ENCODE assay signal across 1 cellular context in genomic region chr3:129936757-129937156, GRCh38.
TF ChIP-seq lines count a peak whose summit lies in the region.

No MANE protein-coding gene starts in this region.

TF ChIP-seq in HepG2, 621 proteins besides CTCF, POLR2A, EP300 and RAD21 (continued from another document and continues in another):
- TF ChIP-seq ZNF362 (CRISPR knock-in tag; IDR thresholded peaks at IDR 0.05; ENCODE audit: borderline replicate concordance) (no peak), HIC2 (CRISPR knock-in tag; IDR thresholded peaks at IDR 0.05; ENCODE audit: low read depth) (no peak), ZNF724P (CRISPR knock-in tag; IDR thresholded peaks at IDR 0.05; ENCODE audit: borderline replicate concordance) (no peak), ZNF33B (CRISPR knock-in tag; IDR thresholded peaks at IDR 0.05) (no peak; the same call in 1 of the 2 replicates), TFE3 (CRISPR knock-in tag; IDR thresholded peaks at IDR 0.05) (peak; percentile 67; the same call in 1 of the 2 replicates), ZBTB20 (CRISPR knock-in tag; IDR thresholded peaks at IDR 0.05; ENCODE audit: borderline replicate concordance, low read depth) (no peak), HMGA1 (CRISPR knock-in tag; conservative IDR thresholded peaks at IDR 0.05) (no peak), MXD4 (CRISPR knock-in tag; IDR thresholded peaks at IDR 0.05) (no peak), MTF2 (CRISPR knock-in tag; IDR thresholded peaks at IDR 0.05; ENCODE audit: borderline replicate concordance) (no peak), MLX (CRISPR knock-in tag; IDR thresholded peaks at IDR 0.05) (no peak), MAFF (IDR thresholded peaks at IDR 0.05; ENCODE audit: low read depth, low read length) (no peak), SOX5 (CRISPR knock-in tag; IDR thresholded peaks at IDR 0.05; ENCODE audit: borderline replicate concordance) (0 out of 2 replicates have a peak, but pooled peaks have one; percentile 19), TFAP4 (IDR thresholded peaks at IDR 0.05; ENCODE audit: borderline replicate concordance, low read depth) (peak; percentile 72; the same call in 1 of the 2 replicates), IRF1 (CRISPR knock-in tag; IDR thresholded peaks at IDR 0.05; ENCODE audit: low read depth) (no peak), RARA (CRISPR knock-in tag; IDR thresholded peaks at IDR 0.05) (0 out of 2 replicates have a peak, but pooled peaks have one; percentile 12), ISL2 (CRISPR knock-in tag; IDR thresholded peaks at IDR 0.05) (no peak), PRMT3 (CRISPR knock-in tag; IDR thresholded peaks at IDR 0.05; ENCODE audit: borderline replicate concordance, low read depth) (no peak), ZBTB8A (CRISPR knock-in tag; IDR thresholded peaks at IDR 0.05; ENCODE audit: borderline replicate concordance, low read depth) (no peak), SIX4 (CRISPR knock-in tag; IDR thresholded peaks at IDR 0.05) (no peak), TOPORS (CRISPR knock-in tag; IDR thresholded peaks at IDR 0.05) (no peak), FOXO1 (CRISPR knock-in tag; IDR thresholded peaks at IDR 0.05) (no peak), MXI1 (IDR thresholded peaks at IDR 0.05; ENCODE audit: borderline replicate concordance, low read depth, low read length) (no peak), CENPBD1 (CRISPR knock-in tag; IDR thresholded peaks at IDR 0.05; ENCODE audit: borderline replicate concordance, low read depth) (no peak), RORA (CRISPR knock-in tag; IDR thresholded peaks at IDR 0.05) (no peak), NR2F6 (IDR thresholded peaks at IDR 0.05) (no peak), NR2F6 (CRISPR knock-in tag; IDR thresholded peaks at IDR 0.05) (no peak), DRAP1 (CRISPR knock-in tag; IDR thresholded peaks at IDR 0.05) (peak; percentile 83), NFYB (CRISPR knock-in tag; IDR thresholded peaks at IDR 0.05) (peak; percentile 87), MXD1 (CRISPR knock-in tag; IDR thresholded peaks at IDR 0.05) (no peak), ZNF12 (CRISPR knock-in tag; IDR thresholded peaks at IDR 0.05) (0 out of 2 replicates have a peak, but pooled peaks have one; percentile 29), GABPB1 (CRISPR knock-in tag; IDR thresholded peaks at IDR 0.05) (no peak), CEBPZ (IDR thresholded peaks at IDR 0.05; ENCODE audit: low read length) (no peak), MTF1 (CRISPR knock-in tag; IDR thresholded peaks at IDR 0.05) (no peak), ZNF232 (CRISPR knock-in tag; IDR thresholded peaks at IDR 0.05; ENCODE audit: borderline replicate concordance) (0 out of 2 replicates have a peak, but pooled peaks have one; percentile 25), ERF (CRISPR knock-in tag; IDR thresholded peaks at IDR 0.05) (no peak; the same call in 1 of the 2 replicates), ZNF34 (CRISPR knock-in tag; IDR thresholded peaks at IDR 0.05; ENCODE audit: borderline replicate concordance) (no peak), FOXA3 (CRISPR knock-in tag; IDR thresholded peaks at IDR 0.05) (0 out of 2 replicates have a peak, but pooled peaks have one; percentile 7), ZNF784 (CRISPR knock-in tag; IDR thresholded peaks at IDR 0.05; ENCODE audit: borderline replicate concordance) (0 out of 2 replicates have a peak, but pooled peaks have one; percentile 24), ZNF710 (CRISPR knock-in tag; IDR thresholded peaks at IDR 0.05; ENCODE audit: borderline replicate concordance) (no peak), MAX (IDR thresholded peaks at IDR 0.05) (peak; percentile 60; the same call in 1 of the 2 replicates), GATAD1 (CRISPR knock-in tag; IDR thresholded peaks at IDR 0.05) (0 out of 2 replicates have a peak, but pooled peaks have one; percentile 21), ZNF749 (CRISPR knock-in tag; IDR thresholded peaks at IDR 0.05; ENCODE audit: borderline replicate concordance) (0 out of 2 replicates have a peak, but pooled peaks have one; percentile 29), ZFP36 (IDR thresholded peaks at IDR 0.05; ENCODE audit: borderline replicate concordance, low read depth, low read length, partially characterized antibody) (no peak), IRX3 (CRISPR knock-in tag; IDR thresholded peaks at IDR 0.05; ENCODE audit: borderline replicate concordance, low read depth) (no peak), ATF4 (CRISPR knock-in tag; IDR thresholded peaks at IDR 0.05) (0 out of 4 replicates have a peak, but pooled peaks of 1 of the 2 experiments have one; percentile 28), ZSCAN9 (CRISPR knock-in tag; IDR thresholded peaks at IDR 0.05; ENCODE audit: borderline replicate concordance) (peak; percentile 75; the same call in 1 of the 2 replicates), RAD51 (IDR thresholded peaks at IDR 0.05; ENCODE audit: borderline replicate concordance) (peak; percentile 66), ZNF460 (CRISPR knock-in tag; IDR thresholded peaks at IDR 0.05; ENCODE audit: borderline replicate concordance) (no peak)
